25 cellular contexts compared by ENCODE assay signal in genomic region chr17:13283606-13284005, GRCh38.
"Had no signal": no experiment of that assay in that cellular context is flagged by ENCODE, and none has a peak within 500 bp of the region (broad histone marks: within the 10 kb centered on the region; RNA-seq: fewer than 3 reads in every experiment).

No MANE protein-coding gene starts in this region.

- ATAC-seq: activated T-helper 17 cell treated with anti-CD3 and anti-CD28 coated beads, Interleukin-2, amount 50 U/mL, for 72 hours; T-cell had no signal

- H3K4me2 ChIP-seq: PC-9 had no signal

- H3K36me3 Mint-ChIP-seq: activated naive CD8-positive, alpha-beta T cell; T-cell had no signal

- H3K4me3 ChIP-seq: PC-9 had no signal

- H3K27me3 Mint-ChIP-seq: activated B cell treated with CpG ODN at 0.5 μM for 24 hours; activated CD4-positive, alpha-beta memory T cell treated with anti-CD3 and anti-CD28 coated beads, Interleukin-2, amount 10 ng/mL, durations not matched to agents 7 days and 5 days; activated naive CD8-positive, alpha-beta T cell; activated T-helper 17 cell treated with anti-CD3 and anti-CD28 coated beads, Interleukin-2, amount 50 U/mL, for 72 hours; T-cell had no signal

- H2AFZ ChIP-seq: PC-9 had no signal

- H3K27ac ChIP-seq: PC-9 had no signal

- H3K9me3 Mint-ChIP-seq: activated B cell treated with CpG ODN at 0.5 μM for 24 hours; activated CD4-positive, alpha-beta memory T cell treated with anti-CD3 and anti-CD28 coated beads, Interleukin-2, amount 10 ng/mL, durations not matched to agents 7 days and 5 days; activated naive CD4-positive, alpha-beta T cell treated with anti-CD3 and anti-CD28 coated beads for 36 hours; activated T-helper 17 cell treated with anti-CD3 and anti-CD28 coated beads, Interleukin-2, amount 50 U/mL, for 72 hours; T-cell had no signal

- H3K4me1 Mint-ChIP-seq: activated B cell treated with CpG ODN at 0.5 μM for 24 hours; activated CD4-positive, alpha-beta memory T cell treated with anti-CD3 and anti-CD28 coated beads, Interleukin-2, amount 10 ng/mL, durations not matched to agents 7 days and 5 days; activated T-helper 17 cell treated with anti-CD3 and anti-CD28 coated beads, Interleukin-2, amount 50 U/mL, for 72 hours; T-cell had no signal

- DNase-seq: activated B cell treated with CpG ODN at 0.5 μM for 24 hours; activated CD4-positive, alpha-beta memory T cell treated with anti-CD3 and anti-CD28 coated beads, Interleukin-2, amount 10 ng/mL, durations not matched to agents 7 days and 5 days; activated CD4-positive, alpha-beta T cell treated with anti-CD3 and anti-CD28 coated beads for 1 hour; activated CD4-positive, alpha-beta T cell treated with anti-CD3 and anti-CD28 coated beads, Interleukin-2, amount 50 U/mL, for 1 hour; activated gamma-delta T cell; activated naive CD4-positive, alpha-beta T cell treated with anti-CD3 and anti-CD28 coated beads for 36 hours; activated T-cell treated with anti-CD3 and anti-CD28 coated beads for 4 hours; activated T-cell treated with anti-CD3 and anti-CD28 coated beads, Interleukin-2, amount 50 U/mL, for 48 hours; cerebellar nuclear complex; KG1; NCI-H1048; NCI-H1694; NCI-H2029; NCI-H2107; NCI-H2171 treated with DMSO at 0.1 percent for 48 hours; NCI-H345; NCI-H510A; NCI-H526 treated with DMSO at 0.1 percent for 48 hours; PC-9; SHP77 treated with DMSO at 0.1 percent for 48 hours; T-cell; T-helper 2 cell; T1000 had no signal

- H3K27ac Mint-ChIP-seq: activated B cell treated with CpG ODN at 0.5 μM for 24 hours; activated CD4-positive, alpha-beta memory T cell treated with anti-CD3 and anti-CD28 coated beads, Interleukin-2, amount 10 ng/mL, durations not matched to agents 7 days and 5 days; activated naive CD4-positive, alpha-beta T cell treated with anti-CD3 and anti-CD28 coated beads for 36 hours; activated naive CD8-positive, alpha-beta T cell; activated T-helper 17 cell treated with anti-CD3 and anti-CD28 coated beads, Interleukin-2, amount 50 U/mL, for 72 hours; T-cell had no signal

- H3K4me3 Mint-ChIP-seq: activated B cell treated with CpG ODN at 0.5 μM for 24 hours; activated CD4-positive, alpha-beta memory T cell treated with anti-CD3 and anti-CD28 coated beads, Interleukin-2, amount 10 ng/mL, durations not matched to agents 7 days and 5 days; activated naive CD4-positive, alpha-beta T cell treated with anti-CD3 and anti-CD28 coated beads for 36 hours; activated naive CD8-positive, alpha-beta T cell; activated T-helper 17 cell treated with anti-CD3 and anti-CD28 coated beads, Interleukin-2, amount 50 U/mL, for 72 hours; T-cell had no signal
